9 cellular contexts compared by ENCODE assay signal in genomic region chr2:113233593-113234550, GRCh38. TPM values are rescaled to one million over a fixed set of nuclear protein-coding genes. Genes with fewer than 3 reads are reported as not detected.
DNase-seq lines count a peak whose midpoint lies in the region; ATAC-seq and TF ChIP-seq lines count a peak whose summit lies in the region.
"Had no signal": no experiment of that assay in that cellular context is flagged by ENCODE, and none has a peak within 500 bp of the region (broad histone marks: within the 10 kb centered on the region; RNA-seq: fewer than 3 reads in every experiment).

No MANE protein-coding gene starts in this region.

- H3K4me3 ChIP-seq in AG10803 (ENCODE audit: low read length) (no peak overlapping the region), WERI-Rb-1 (ENCODE audit: low read depth, low read length) (no peak overlapping the region), kidney epithelial cell (ENCODE audit: low read depth, low read length) (no peak overlapping the region)

- H3K36me3 ChIP-seq in WERI-Rb-1 (no peaks in the 10 kb centered on the region), kidney epithelial cell (ENCODE audit: control insufficient read depth, insufficient read depth, low read length) (peaks cover 10% of the 10 kb centered on the region)

- H3K9me3 ChIP-seq in WERI-Rb-1 (ENCODE audit: severe bottlenecking), result no peaks in the 10 kb centered on the region

- H3K27me3 ChIP-seq in WERI-Rb-1 (ENCODE audit: insufficient read depth, low read depth, severe bottlenecking) (no peaks in the 10 kb centered on the region), kidney epithelial cell (ENCODE audit: control insufficient read depth, insufficient read depth, low read length) (no peaks in the 10 kb centered on the region)

- in situ Hi-C loops in GM13977 (cut with MboI; ENCODE audit: low pct_unique_long_range_greater_than_20kb, low sequenced_read_pairs, unreplicated experiment), result no loop called here

- ATAC-seq in HG02884 (IDR thresholded peaks at IDR 0.05; ENCODE audit: unreplicated experiment), result no peak
- ATAC-seq in HG03108 (IDR thresholded peaks at IDR 0.05; ENCODE audit: unreplicated experiment), result no peak
- ATAC-seq in GM21381 (IDR thresholded peaks at IDR 0.05; ENCODE audit: unreplicated experiment), result no peak

- TF ChIP-seq CTCF in AG10803 (conservative IDR thresholded peaks at IDR 0.05; ENCODE audit: low read length), result peak; percentile 40
- peak; percentile 15 for TF ChIP-seq CTCF in GM13977 (IDR thresholded peaks at IDR 0.05; ENCODE audit: extremely low read depth, insufficient read depth, missing control alignments)
- peak; percentile 40 for TF ChIP-seq CTCF in WERI-Rb-1 (IDR thresholded peaks at IDR 0.05; ENCODE audit: low read depth, low read length)
- TF ChIP-seq CTCF in kidney epithelial cell (IDR thresholded peaks at IDR 0.05; ENCODE audit: insufficient read depth, low read length, poor library complexity, severe bottlenecking), result peak; percentile 24

- DNase-seq in AG10803 (ENCODE audit: low read depth) (peak; percentile 29), GM13977 (ENCODE audit: low spot score) (no peak), WERI-Rb-1 (no peak), kidney epithelial cell (ENCODE audit: low read depth) (no peak)
- DNase-seq in activated effector memory CD4-positive, alpha-beta T cell treated with Interleukin-2 at 50 U/mL for 16 hours, result no peak
- DNase-seq: activated effector memory CD4-positive, alpha-beta T cell treated with anti-CD3 and anti-CD28 coated beads, Interleukin-2, amount 50 U/mL, for 16 hours had no signal

- H3K27ac ChIP-seq in WERI-Rb-1, result no peak overlapping the region

RNA-seq across cellular contexts. Expression of gene PAX8, which starts 44.8 kb away (rescaled TPM):
- 118 and 142 TPM in 2 replicates for total RNA-seq in kidney epithelial cell
